In the genomic region with DNA sequence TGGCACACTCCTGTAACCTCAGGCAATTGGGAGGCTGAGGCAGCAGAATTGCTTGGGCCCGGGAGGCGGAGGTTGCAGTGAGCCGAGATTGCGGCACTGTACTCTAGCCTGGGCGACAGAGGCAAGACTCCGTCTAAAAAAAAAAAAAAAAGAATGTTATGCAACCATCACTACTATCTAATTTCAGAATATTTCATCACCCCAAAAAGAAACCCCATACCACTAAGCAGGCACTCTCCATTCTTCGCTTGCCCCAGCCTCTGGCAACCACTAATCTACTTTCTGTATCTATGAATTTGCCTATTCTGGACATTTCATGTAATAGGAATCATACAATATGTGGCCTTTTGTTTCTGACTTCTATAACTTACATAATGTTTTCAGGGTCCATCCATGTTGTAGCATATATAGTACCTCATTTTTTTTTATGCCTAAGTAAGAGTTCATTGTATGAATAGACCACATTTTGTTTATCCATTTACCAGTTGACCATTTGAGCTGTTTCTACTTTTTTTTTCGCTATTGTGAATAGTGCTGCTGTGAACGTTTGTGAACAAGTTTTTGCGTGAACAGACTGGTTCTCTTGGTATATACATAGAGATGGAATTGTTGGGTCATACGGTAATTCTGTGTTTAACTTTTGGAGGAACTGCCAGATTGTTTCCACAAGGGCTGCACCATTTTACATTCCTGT, we compare ENCODE assay signal across 16 cellular contexts.
"Had no signal": no experiment of that assay in that cellular context is flagged by ENCODE, and none has a peak within 500 bp of the region (broad histone marks: within the 10 kb centered on the region; RNA-seq: fewer than 3 reads in every experiment).

No MANE protein-coding gene starts in this region.

- H3K4me3 Mint-ChIP-seq: activated B cell treated with CpG ODN at 0.5 μM for 24 hours; activated CD4-positive, alpha-beta T cell treated with anti-CD3 and anti-CD28 coated beads, Interleukin-2, amount 10 ng/mL, durations not matched to agents 7 days and 5 days; activated naive CD8-positive, alpha-beta T cell; naive thymus-derived CD8-positive, alpha-beta T cell; stimulated activated effector memory CD8-positive, alpha-beta T cell treated with anti-CD3 and anti-CD28 coated beads, Interleukin-12 subunit alpha, Interleukin-12 subunit beta, amount 100 ng/mL, for 72 hours had no signal

- H3K9me3 Mint-ChIP-seq: stimulated activated effector memory CD8-positive, alpha-beta T cell treated with anti-CD3 and anti-CD28 coated beads, Interleukin-12 subunit alpha, Interleukin-12 subunit beta, amount 100 ng/mL, for 72 hours had no signal

- H3K27me3 Mint-ChIP-seq: activated B cell treated with CpG ODN at 0.5 μM for 24 hours; activated CD4-positive, alpha-beta T cell treated with anti-CD3 and anti-CD28 coated beads, Interleukin-2, amount 10 ng/mL, durations not matched to agents 7 days and 5 days; activated naive CD8-positive, alpha-beta T cell; naive thymus-derived CD8-positive, alpha-beta T cell had no signal

- ATAC-seq: mucosa of descending colon; naive thymus-derived CD8-positive, alpha-beta T cell; stimulated activated effector memory CD8-positive, alpha-beta T cell treated with anti-CD3 and anti-CD28 coated beads, Interleukin-12 subunit alpha, Interleukin-12 subunit beta, amount 100 ng/mL, for 72 hours had no signal

- H3K27ac Mint-ChIP-seq: activated B cell treated with CpG ODN at 0.5 μM for 24 hours; activated CD4-positive, alpha-beta T cell treated with anti-CD3 and anti-CD28 coated beads, Interleukin-2, amount 10 ng/mL, durations not matched to agents 7 days and 5 days; activated naive CD8-positive, alpha-beta T cell; naive thymus-derived CD8-positive, alpha-beta T cell; stimulated activated effector memory CD8-positive, alpha-beta T cell treated with anti-CD3 and anti-CD28 coated beads, Interleukin-12 subunit alpha, Interleukin-12 subunit beta, amount 100 ng/mL, for 72 hours had no signal

- DNase-seq: activated B cell treated with CpG ODN at 0.5 μM for 24 hours; activated CD4-positive, alpha-beta T cell treated with anti-CD3 and anti-CD28 coated beads, Interleukin-2, amount 10 ng/mL, durations not matched to agents 7 days and 5 days; aorta; dorsolateral prefrontal cortex; foreskin melanocyte; head of caudate nucleus; mucosa of descending colon; naive thymus-derived CD8-positive, alpha-beta T cell; posterior cingulate gyrus; small intestine; transverse colon had no signal

- H3K27me3 ChIP-seq: breast epithelium, dorsolateral prefrontal cortex, esophagus muscularis mucosa, right atrium auricular region, transverse colon had no signal

- H3K27ac ChIP-seq: breast epithelium, dorsolateral prefrontal cortex, esophagus muscularis mucosa, right atrium auricular region, transverse colon had no signal

- H3K4me1 ChIP-seq: breast epithelium, right atrium auricular region had no signal
